Comparison of ENCODE assay signal across 8 cellular contexts in the genomic region with DNA sequence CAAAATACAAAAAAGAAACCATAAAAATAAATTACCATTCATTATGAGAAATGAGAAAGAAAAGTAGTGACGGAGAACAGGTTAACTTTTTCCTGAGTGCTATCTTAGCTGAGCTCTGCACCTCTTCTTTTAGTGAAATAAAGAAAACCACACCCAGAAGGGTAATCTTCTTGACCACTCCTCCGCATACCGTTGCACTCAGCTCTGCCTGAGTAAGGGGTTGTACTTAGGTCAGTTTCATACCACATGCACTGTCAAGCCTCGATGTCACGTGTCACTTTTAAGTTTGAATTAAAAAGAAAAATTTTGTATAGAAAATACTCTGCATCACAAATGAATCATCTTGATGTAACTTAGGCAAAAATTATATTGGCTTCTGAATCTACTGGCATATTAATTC. TPM values are rescaled to one million over a fixed set of nuclear protein-coding genes. Genes with fewer than 3 reads are reported as not detected.
DNase-seq lines count a peak whose midpoint lies in the region; ATAC-seq and TF ChIP-seq lines count a peak whose summit lies in the region.

No MANE protein-coding gene starts in this region.

- peaks cover 7% of the 10 kb centered on the region for H3K23me2 ChIP-seq in H9 (ENCODE audit: insufficient read length, low read depth, low read length, poor library complexity, severe bottlenecking)

- no peak overlapping the region for H2BK12ac ChIP-seq in H9 (ENCODE audit: insufficient read length, low read depth, low read length)

- H3K4ac ChIP-seq in H9 (ENCODE audit: low read depth, low read length) = no peak overlapping the region

- DNase-seq in CD4-positive, alpha-beta T cell = no peak
- DNase-seq in H9 = no peak
- no peak for DNase-seq in activated naive CD4-positive, alpha-beta T cell treated with anti-CD3 and anti-CD28 coated beads, Interleukin-2, amount 10 ng/mL, durations not matched to agents 7 days and 5 days
- peak; percentile 54 for DNase-seq in kidney glomerular epithelial cell (lab: John Stamatoyannopoulos, UW)
- DNase-seq in NCI-H146 (lab: John Stamatoyannopoulos, UW) = no peak
- no peak for DNase-seq in NCI-H82 treated with DMSO at 0.1 percent for 48 hours (lab: John Stamatoyannopoulos, UW; ENCODE audit: unreplicated experiment)
- no peak for DNase-seq in H4 (ENCODE audit: low spot score)
- DNase-seq in NCI-H2029 (lab: John Stamatoyannopoulos, UW) = no peak

- peaks cover 15% of the 10 kb centered on the region for H3K4me1 ChIP-seq in H9 (ENCODE audit: insufficient read depth, low read length)

- POLR2A ChIA-PET in CD4-positive, alpha-beta T cell (lab: Charles Lee) = interaction anchor here (1.1 to 2.6 kb wide), 5 partner anchors 27 to 227 kb away, joined by 3 to 33 read pairs (median 4); no protein-coding TSS in a partner anchor

- H2BK5ac ChIP-seq in H9 (ENCODE audit: insufficient read length, low read length) = no peak overlapping the region

- no peak for TF ChIP-seq CTCF in CD4-positive, alpha-beta T cell (IDR thresholded peaks at IDR 0.05)
- TF ChIP-seq CTCF in H9 (conservative IDR thresholded peaks at IDR 0.05) = no peak

- H3K36me3 Mint-ChIP-seq in CD4-positive, alpha-beta T cell (ENCODE audit: low read depth) = peaks cover 68% of the 10 kb centered on the region
- H3K36me3 Mint-ChIP-seq in H9 (ENCODE audit: insufficient read depth in 1 of 3, low read depth in 3 of 3) = peaks cover 43 to 69% (median 66%) of the 10 kb centered on the region in 3 experiments
- peaks cover 60% of the 10 kb centered on the region for H3K36me3 Mint-ChIP-seq in activated naive CD4-positive, alpha-beta T cell treated with anti-CD3 and anti-CD28 coated beads, Interleukin-2, amount 10 ng/mL, durations not matched to agents 7 days and 5 days

- H3K56ac ChIP-seq in H9 (ENCODE audit: insufficient read length, low read depth, low read length) = no peak overlapping the region

- H3K9ac ChIP-seq in H9 (ENCODE audit: extremely low read depth, insufficient read length, low read length) = no peak overlapping the region

- no peak overlapping the region for H3K18ac ChIP-seq in H9 (ENCODE audit: insufficient read length, low read depth, low read length)

- peak overlapping the region; percentile 92 for H3K4me2 ChIP-seq in H9 (ENCODE audit: insufficient read depth, insufficient read length, low read length)

- no peaks in the 10 kb centered on the region for H3K9me3 ChIP-seq in CD4-positive, alpha-beta T cell (ENCODE audit: control insufficient read depth, low read length)
- H3K9me3 ChIP-seq in H9 (ENCODE audit: control insufficient read depth, low read depth, low read length) = no peaks in the 10 kb centered on the region

- H2BK20ac ChIP-seq in H9 (ENCODE audit: low read depth, low read length, poor library complexity, severe bottlenecking) = no peak overlapping the region

- peak overlapping the region; percentile 99 for H3K4me3 Mint-ChIP-seq in CD4-positive, alpha-beta T cell
- H3K4me3 Mint-ChIP-seq in H9 = peak overlapping the region; percentile 99
- peak overlapping the region; percentile 99 for H3K4me3 Mint-ChIP-seq in activated naive CD4-positive, alpha-beta T cell treated with anti-CD3 and anti-CD28 coated beads, Interleukin-2, amount 10 ng/mL, durations not matched to agents 7 days and 5 days

- WGBS in H9 (ENCODE audit: extremely low coverage, insufficient read length, low lambda C conversion rate) = no CpG with 5 or more reads among the region's 5 CpGs

- H3K23ac ChIP-seq in H9 (ENCODE audit: insufficient read length, low read depth, low read length) = no peak overlapping the region

- no peaks in the 10 kb centered on the region for H3K27me3 Mint-ChIP-seq in CD4-positive, alpha-beta T cell
- peaks cover 8% of the 10 kb centered on the region for H3K27me3 Mint-ChIP-seq in H9 (ENCODE audit: low read depth)
- H3K27me3 Mint-ChIP-seq in activated naive CD4-positive, alpha-beta T cell treated with anti-CD3 and anti-CD28 coated beads, Interleukin-2, amount 10 ng/mL, durations not matched to agents 7 days and 5 days = no peaks in the 10 kb centered on the region

- peak overlapping the region; percentile 95 for H3K27ac Mint-ChIP-seq in CD4-positive, alpha-beta T cell
- no peak overlapping the region; a peak in 1 of 7 replicates for H3K27ac Mint-ChIP-seq in H9
- H3K27ac Mint-ChIP-seq in activated naive CD4-positive, alpha-beta T cell treated with anti-CD3 and anti-CD28 coated beads, Interleukin-2, amount 10 ng/mL, durations not matched to agents 7 days and 5 days = peak overlapping the region; percentile 98

- CTCF ChIA-PET in CD4-positive, alpha-beta T cell (lab: Charles Lee) = interaction anchor here (2.4 kb wide), 1 partner anchor 54 kb away, joined by 9 read pairs; no protein-coding TSS in a partner anchor
- CTCF ChIA-PET in activated naive CD4-positive, alpha-beta T cell treated with anti-CD3 and anti-CD28 coated beads, Interleukin-2, amount 10 ng/mL, durations not matched to agents 7 days and 5 days (lab: Charles Lee) = interaction anchor here (1.0 kb wide), 1 partner anchor 27 kb away, joined by 3 read pairs; no protein-coding TSS in a partner anchor

- H3K14ac ChIP-seq in H9 (ENCODE audit: insufficient read depth, low read length) = no peak overlapping the region

- intact Hi-C loops in CD4-positive, alpha-beta T cell (cut with DNase I, micrococcal nuclease) = loop anchor here in 1 of 2 experiments (2.0 to 5.0 kb wide), 2 partner anchors 14 to 39 kb away; no protein-coding TSS in a partner anchor

- H3T11ph ChIP-seq in H9 (ENCODE audit: low read length) = no peak overlapping the region

- H4K20me1 ChIP-seq in H9 (ENCODE audit: control insufficient read depth, insufficient read depth, insufficient read length) = no peaks in the 10 kb centered on the region

- no peak for ATAC-seq in CD4-positive, alpha-beta T cell (ENCODE audit: poor library complexity)

- peaks cover 73% of the 10 kb centered on the region for H3K4me1 Mint-ChIP-seq in CD4-positive, alpha-beta T cell (ENCODE audit: low read depth)
- peaks cover 54 to 56% of the 10 kb centered on the region in 2 experiments for H3K4me1 Mint-ChIP-seq in H9
- H3K4me1 Mint-ChIP-seq in activated naive CD4-positive, alpha-beta T cell treated with anti-CD3 and anti-CD28 coated beads, Interleukin-2, amount 10 ng/mL, durations not matched to agents 7 days and 5 days = peaks cover 65% of the 10 kb centered on the region

- H4K91ac ChIP-seq in H9 (ENCODE audit: insufficient read length, low read depth, low read length) = no peak overlapping the region

- H3K79me2 ChIP-seq in H9 (ENCODE audit: insufficient read depth, low read length) = peaks cover 62% of the 10 kb centered on the region

- H4K5ac ChIP-seq in H9 (ENCODE audit: insufficient read length, low read depth, low read length) = no peak overlapping the region

- H3K9me3 Mint-ChIP-seq in CD4-positive, alpha-beta T cell = peaks cover 3% of the 10 kb centered on the region
- H3K9me3 Mint-ChIP-seq in H9 = peaks cover 9 to 12% of the 10 kb centered on the region in 2 experiments
- H3K9me3 Mint-ChIP-seq in activated naive CD4-positive, alpha-beta T cell treated with anti-CD3 and anti-CD28 coated beads, Interleukin-2, amount 10 ng/mL, durations not matched to agents 7 days and 5 days = no peaks in the 10 kb centered on the region

- no peak overlapping the region for H2BK15ac ChIP-seq in H9 (ENCODE audit: low read depth, low read length)

- no peak overlapping the region for H2BK120ac ChIP-seq in H9 (ENCODE audit: low read depth, low read length, poor library complexity, severe bottlenecking)

- H2AK5ac ChIP-seq in H9 (ENCODE audit: insufficient read length, low read length) = no peak overlapping the region

- no peak overlapping the region for H2AFZ ChIP-seq in H9 (ENCODE audit: low read length)

- peak overlapping the region; percentile 97 for H3K27ac ChIP-seq in CD4-positive, alpha-beta T cell (ENCODE audit: low read depth, low read length)
- H3K27ac ChIP-seq in H9 (ENCODE audit: insufficient read length, low read depth, low read length) = no peak overlapping the region

- peaks cover 4% of the 10 kb centered on the region for H3K79me1 ChIP-seq in H9 (ENCODE audit: insufficient read depth, low read depth, low read length, poor library complexity, severe bottlenecking)

- H4K8ac ChIP-seq in H9 (replicated peaks; ENCODE audit: insufficient read length, low read depth, low read length) = no peak overlapping the region

- no peaks in the 10 kb centered on the region for H3K27me3 ChIP-seq in CD4-positive, alpha-beta T cell (ENCODE audit: control insufficient read depth, insufficient read depth, low read length)
- H3K27me3 ChIP-seq in H9 (ENCODE audit: insufficient read depth, low read length) = no peaks in the 10 kb centered on the region; the same call in 1 of the 2 replicates

RNA-seq across cellular contexts. Expression of gene EZR, which starts 2.8 kb away (rescaled TPM):
- 100 to 1,000 TPM; 434 to 449 TPM for total RNA-seq in CD4-positive, alpha-beta T cell
- total RNA-seq in H9 (2021) = 375 and 393 TPM in 2 replicates
- total RNA-seq in H4 (2014; rRNA removed; shearing (Covaris generic)) = 29.3 and 31.8 TPM in 2 replicates

Comparison
In these comparisons a context has a peak if more than half of its experiments do, and no peak if none do; other contexts are left out.
1. H3K27ac Mint-ChIP-seq: peak in CD4-positive, alpha-beta T cell (single experiment) and activated naive CD4-positive, alpha-beta T cell treated with anti-CD3 and anti-CD28 coated beads, Interleukin-2, amount 10 ng/mL, durations not matched to agents 7 days and 5 days (single experiment); none in H9 (0 of 3).
2. RNA of gene EZR, which starts 2.8 kb away (total RNA-seq): 434 to 449 TPM in CD4-positive, alpha-beta T cell and 375 to 393 TPM in H9; 29.3 to 31.8 TPM in H4; every median in the first group is over 10 times any median in the second.
3. Peak in every context shown above with its lines, with median percentiles within 50 percentile points of each other: H3K4me3 Mint-ChIP-seq.